8 cellular contexts compared by ENCODE assay signal in the genomic region with DNA sequence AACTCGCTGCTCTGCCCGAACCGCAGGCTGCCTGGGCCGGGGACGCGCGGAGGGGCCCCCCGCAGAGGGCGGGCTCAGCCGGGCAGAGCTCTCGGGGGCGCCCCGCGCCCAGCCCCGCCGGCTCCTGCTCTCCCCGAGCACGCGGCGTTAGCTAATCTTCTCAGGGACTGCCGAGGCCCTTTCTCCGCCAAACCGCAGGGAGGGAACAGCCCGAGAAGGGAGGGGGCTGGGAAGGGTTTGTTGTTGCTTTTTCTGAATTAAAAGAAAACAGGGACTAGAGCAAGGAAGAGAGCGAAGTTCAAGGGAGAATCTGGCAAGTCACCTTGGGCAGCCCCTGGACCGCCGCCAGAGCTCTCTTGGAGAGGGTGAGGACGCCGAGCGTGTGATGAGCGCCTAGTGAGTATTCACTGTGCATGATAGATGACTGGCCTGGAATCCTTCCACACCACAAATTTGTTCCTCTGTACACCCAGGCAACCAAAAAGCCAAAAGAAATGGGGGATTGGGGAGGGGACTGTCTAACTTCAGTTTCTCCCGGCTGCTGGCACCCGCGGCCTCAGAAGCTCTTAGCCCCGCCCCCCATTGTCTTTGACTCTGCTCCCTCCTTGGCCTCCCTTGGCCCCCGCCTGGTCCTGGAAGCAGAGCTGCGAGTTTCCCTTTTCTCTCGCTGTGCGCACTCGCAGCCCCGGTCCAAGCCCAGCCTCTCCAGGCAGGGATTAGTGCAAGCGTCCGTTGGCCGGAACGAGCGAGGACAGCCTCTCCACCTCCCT. TPM values are rescaled to one million over a fixed set of nuclear protein-coding genes. Genes with fewer than 3 reads are reported as not detected.
DNase-seq lines count a peak whose midpoint lies in the region; ATAC-seq, FAIRE-seq and TF ChIP-seq lines count a peak whose summit lies in the region.

No MANE protein-coding gene starts in this region.

- ATAC-seq in HG03103 (IDR thresholded peaks at IDR 0.05; ENCODE audit: low read depth, unreplicated experiment): peak; percentile 51
- ATAC-seq in HG03159 (IDR thresholded peaks at IDR 0.05; ENCODE audit: unreplicated experiment): no peak

- no peak for FAIRE-seq in H54 (lab: Jason Lieb, UNC)

- TF ChIP-seq CTCF in coronary artery (IDR thresholded peaks at IDR 0.05) (no peak), kidney epithelial cell (IDR thresholded peaks at IDR 0.05; ENCODE audit: insufficient read depth, low read length, poor library complexity, severe bottlenecking) (no peak)

- TF ChIP-seq POLR2A in H54 (IDR thresholded peaks at IDR 0.05; ENCODE audit: low read depth, low read length): no peak

- no peaks in the 10 kb centered on the region for H3K36me3 ChIP-seq in kidney epithelial cell (ENCODE audit: control insufficient read depth, insufficient read depth, low read length)

- H3K27me3 ChIP-seq in kidney epithelial cell (ENCODE audit: control insufficient read depth, insufficient read depth, low read length): peaks cover 17% of the 10 kb centered on the region

- H3K27ac ChIP-seq in coronary artery: peak overlapping the region; percentile 69 to 73

- peak; percentile 68 for DNase-seq in EL
- peak; percentile 16 for DNase-seq in T-helper 9 cell
- peak; percentile 89 for DNase-seq in coronary artery (ENCODE audit: low spot score)
- peak; percentile 18 for DNase-seq in kidney epithelial cell (ENCODE audit: low read depth)
- DNase-seq in stimulated activated CD4-positive, alpha-beta T cell treated with anti-CD3 and anti-CD28 coated beads, Interleukin-12 subunit alpha, Interleukin-12 subunit beta, amount 100 ng/mL, for 4 hours: peak; percentile 21
- DNase-seq in H54 (ENCODE audit: insufficient read length, low spot score): no peak

- H3K4me3 ChIP-seq in coronary artery (peak overlapping the region; percentile 63), kidney epithelial cell (ENCODE audit: low read depth, low read length) (no peak overlapping the region)

RNA-seq across cellular contexts. Expression of gene LMX1A, which starts 19.7 kb away (rescaled TPM):
- total RNA-seq in kidney epithelial cell: not detected in 2 replicates
